ENCODE assay signal across 23 cellular contexts in genomic region chr13:114164681-114165429, GRCh38. TPM values are rescaled to one million over a fixed set of nuclear protein-coding genes. Genes with fewer than 3 reads are reported as not detected.
"Had no signal": no experiment of that assay in that cellular context is flagged by ENCODE, and none has a peak within 500 bp of the region (broad histone marks: within the 10 kb centered on the region; RNA-seq: fewer than 3 reads in every experiment).

No MANE protein-coding gene starts in this region.

- H3K4me1 ChIP-seq: body of pancreas, parathyroid adenoma had no signal

- H3K36me3 ChIP-seq: colonic mucosa, gastrocnemius medialis, left lung, sigmoid colon, thoracic aorta, upper lobe of left lung had no signal

- H3K27me3 Mint-ChIP-seq: activated CD4-positive, alpha-beta memory T cell treated with anti-CD3 and anti-CD28 coated beads for 36 hours had no signal

- DNase-seq: activated CD4-positive, alpha-beta memory T cell treated with anti-CD3 and anti-CD28 coated beads for 36 hours; activated CD4-positive, CD25-positive, alpha-beta regulatory T cell treated with anti-CD3 and anti-CD28 coated beads, Interleukin-2, amount 50 U/mL, for 72 hours; activated naive CD4-positive, alpha-beta T cell treated with Interleukin-2 at 50 U/mL for 16 hours; body of pancreas; caudate nucleus; colonic mucosa; effector CD4-positive, alpha-beta T cell; gastrocnemius medialis; head of caudate nucleus; kidney; left lung; mammary epithelial cell; midbrain; sigmoid colon; stimulated activated CD4-positive, alpha-beta T cell treated with anti-CD3 and anti-CD28 coated beads, Interleukin-4, amount 100 ng/mL, for 24 hours; stimulated activated naive B cell treated with anti-CD40 and anti-IgM and Interleukin-4, amounts not matched to agents 10 μg/mL and 1 μg/mL and 100 μg/mL, for 72 hours; T-helper 2 cell had no signal

- H3K9me3 Mint-ChIP-seq: activated CD4-positive, alpha-beta memory T cell treated with anti-CD3 and anti-CD28 coated beads for 36 hours had no signal

- H3K27ac ChIP-seq: body of pancreas, colonic mucosa, gastrocnemius medialis, left lung, parathyroid adenoma, sigmoid colon, upper lobe of left lung, VCaP had no signal

- H3K27me3 ChIP-seq: body of pancreas, colonic mucosa, upper lobe of left lung had no signal

- H3K9ac ChIP-seq: parathyroid adenoma had no signal

- H2AFZ ChIP-seq: parathyroid adenoma had no signal

- H3K27ac Mint-ChIP-seq: activated CD4-positive, alpha-beta memory T cell treated with anti-CD3 and anti-CD28 coated beads for 36 hours; stimulated activated naive B cell treated with anti-CD40 and anti-IgM and Interleukin-4, amounts not matched to agents 10 μg/mL and 1 μg/mL and 100 μg/mL, for 72 hours had no signal

- ATAC-seq: body of pancreas; esophagus mucosa; gastrocnemius medialis; left lung; stimulated activated naive B cell treated with anti-CD40 and anti-IgM and Interleukin-4, amounts not matched to agents 10 μg/mL and 1 μg/mL and 100 μg/mL, for 72 hours had no signal

- FAIRE-seq: kidney had no signal

- H3K4me3 ChIP-seq: body of pancreas, colonic mucosa, gastrocnemius medialis, left lung, sigmoid colon, thoracic aorta, upper lobe of left lung had no signal

- H3K4me3 Mint-ChIP-seq: activated CD4-positive, alpha-beta memory T cell treated with anti-CD3 and anti-CD28 coated beads for 36 hours; stimulated activated naive B cell treated with anti-CD40 and anti-IgM and Interleukin-4, amounts not matched to agents 10 μg/mL and 1 μg/mL and 100 μg/mL, for 72 hours had no signal

- H3K36me3 Mint-ChIP-seq: activated CD4-positive, alpha-beta memory T cell treated with anti-CD3 and anti-CD28 coated beads for 36 hours had no signal

- H3K9me3 ChIP-seq: body of pancreas, colonic mucosa, gastrocnemius medialis, left lung, sigmoid colon, thoracic aorta, upper lobe of left lung had no signal

RNA-seq across cellular contexts. Expression of gene CFAP97D2, which starts 14.2 kb away (rescaled TPM):
- total RNA-seq: activated CD4-positive, alpha-beta memory T cell treated with anti-CD3 and anti-CD28 coated beads for 36 hours; body of pancreas; colonic mucosa; esophagus mucosa; gastrocnemius medialis; kidney; mammary epithelial cell; myocyte; sigmoid colon; thoracic aorta had no signal
- polyA plus RNA-seq: mammary epithelial cell had no signal
